In the genomic region with DNA sequence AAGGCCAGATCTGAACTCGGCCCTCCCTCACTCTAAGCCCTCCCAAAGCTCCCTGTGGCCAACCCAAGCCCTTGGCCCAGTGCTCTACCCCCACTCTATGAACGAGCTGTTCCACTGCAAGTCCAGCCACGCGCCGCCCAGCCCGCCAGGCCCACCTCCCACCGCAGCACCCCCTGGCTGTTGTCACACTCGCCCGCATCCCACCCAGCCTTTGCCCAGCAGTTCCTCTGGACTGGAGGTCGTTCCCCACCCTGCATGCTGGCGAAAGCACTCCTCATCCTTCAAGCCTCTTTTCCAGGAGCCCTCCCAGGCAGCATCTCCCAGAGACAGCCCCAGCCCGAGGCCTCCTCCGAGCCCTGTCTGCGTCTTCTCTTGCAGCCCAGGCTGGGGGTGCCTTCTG, we compare ENCODE assay signal across 30 cellular contexts. TPM values are rescaled to one million over a fixed set of nuclear protein-coding genes. Genes with fewer than 3 reads are reported as not detected.
"Had no signal": no experiment of that assay in that cellular context is flagged by ENCODE, and none has a peak within 500 bp of the region (broad histone marks: within the 10 kb centered on the region; RNA-seq: fewer than 3 reads in every experiment).

No MANE protein-coding gene starts in this region.

- H3K4me3 ChIP-seq: right lobe of liver, testis, transverse colon had no signal

- H3K9me3 ChIP-seq: right lobe of liver, testis, transverse colon had no signal

- H3K4me1 ChIP-seq: right lobe of liver, testis, transverse colon had no signal

- H3K27ac Mint-ChIP-seq: activated B cell treated with CpG ODN at 0.5 μM for 24 hours; activated CD4-positive, alpha-beta T cell treated with anti-CD3 and anti-CD28 coated beads for 36 hours; activated naive CD4-positive, alpha-beta T cell treated with anti-CD3 and anti-CD28 coated beads for 36 hours; activated naive CD8-positive, alpha-beta T cell treated with anti-CD3 and anti-CD28 coated beads, Interleukin-2, amount 10 ng/mL, durations not matched to agents 7 days and 5 days; activated T-cell treated with anti-CD3 and anti-CD28 coated beads, Interleukin-2, amount 50 U/mL, for 72 hours; effector memory CD8-positive, alpha-beta T cell; naive thymus-derived CD4-positive, alpha-beta T cell had no signal

- ATAC-seq: activated CD4-positive, alpha-beta T cell treated with anti-CD3 and anti-CD28 coated beads for 36 hours; activated T-cell treated with anti-CD3 and anti-CD28 coated beads, Interleukin-2, amount 50 U/mL, for 72 hours; effector memory CD8-positive, alpha-beta T cell; esophagus mucosa; left cardiac atrium; naive thymus-derived CD4-positive, alpha-beta T cell; right lobe of liver; stimulated activated naive CD8-positive, alpha-beta T cell treated with anti-CD3 and anti-CD28 coated beads, Interleukin-15, Interleukin-2, amounts not matched to agents 100 U/mL and 50 U/mL, for 24 hours had no signal

- H3K27me3 ChIP-seq: testis had no signal

- H3K9me3 Mint-ChIP-seq: activated B cell treated with CpG ODN at 0.5 μM for 24 hours; activated naive CD4-positive, alpha-beta T cell treated with anti-CD3 and anti-CD28 coated beads for 36 hours had no signal

- H3K4me1 Mint-ChIP-seq: activated B cell treated with CpG ODN at 0.5 μM for 24 hours; activated CD4-positive, alpha-beta T cell treated with anti-CD3 and anti-CD28 coated beads for 36 hours had no signal

- H3K36me3 ChIP-seq: right lobe of liver, transverse colon had no signal

- H3K4me3 Mint-ChIP-seq: activated B cell treated with CpG ODN at 0.5 μM for 24 hours; activated CD4-positive, alpha-beta T cell treated with anti-CD3 and anti-CD28 coated beads for 36 hours; activated naive CD4-positive, alpha-beta T cell treated with anti-CD3 and anti-CD28 coated beads for 36 hours; activated naive CD8-positive, alpha-beta T cell treated with anti-CD3 and anti-CD28 coated beads, Interleukin-2, amount 10 ng/mL, durations not matched to agents 7 days and 5 days; activated T-cell treated with anti-CD3 and anti-CD28 coated beads, Interleukin-2, amount 50 U/mL, for 72 hours; effector memory CD8-positive, alpha-beta T cell had no signal

- H3K27ac ChIP-seq: right lobe of liver, testis, transverse colon had no signal

- DNase-seq: activated B cell treated with CpG ODN at 0.5 μM for 24 hours; activated CD4-positive, alpha-beta T cell treated with anti-CD3 and anti-CD28 coated beads for 36 hours; activated naive CD4-positive, alpha-beta T cell treated with anti-CD3 and anti-CD28 coated beads for 36 hours; activated naive CD8-positive, alpha-beta T cell treated with anti-CD3 and anti-CD28 coated beads, Interleukin-2, amount 10 ng/mL, durations not matched to agents 7 days and 5 days; activated T-cell treated with anti-CD3 and anti-CD28 coated beads for 4 hours; activated T-cell treated with anti-CD3 and anti-CD28 coated beads, Interleukin-2, amount 50 U/mL, for 72 hours; caudate nucleus; cortex of kidney; effector memory CD8-positive, alpha-beta T cell; foreskin fibroblast; head of caudate nucleus; hippocampal formation; left cardiac atrium; midbrain; naive thymus-derived CD4-positive, alpha-beta T cell; right lobe of liver; stimulated activated CD4-positive, alpha-beta T cell treated with anti-CD3 and anti-CD28 coated beads, Interleukin-2, amount 100 ng/mL, for 48 hours; stimulated activated naive CD8-positive, alpha-beta T cell treated with anti-CD3 and anti-CD28 coated beads, Interleukin-15, Interleukin-2, amounts not matched to agents 100 U/mL and 50 U/mL, for 24 hours; T-helper 2 cell; testis; transverse colon had no signal

RNA-seq across cellular contexts. Expression of gene ONECUT3, which starts 33.1 kb away (rescaled TPM):
- total RNA-seq: activated B cell treated with CpG ODN at 0.5 μM for 24 hours; activated CD4-positive, alpha-beta T cell treated with anti-CD3 and anti-CD28 coated beads for 36 hours; activated naive CD4-positive, alpha-beta T cell treated with anti-CD3 and anti-CD28 coated beads for 36 hours; activated naive CD8-positive, alpha-beta T cell treated with anti-CD3 and anti-CD28 coated beads, Interleukin-2, amount 10 ng/mL, durations not matched to agents 7 days and 5 days; activated T-cell treated with anti-CD3 and anti-CD28 coated beads, Interleukin-2, amount 50 U/mL, for 72 hours; astrocyte; chondrocyte; endothelial cell of umbilical vein; esophagus mucosa; left cardiac atrium; liver; naive thymus-derived CD4-positive, alpha-beta T cell; osteoblast; posterior vena cava; renal cortical epithelial cell; right lobe of liver; skeletal muscle tissue; transverse colon had no signal
- polyA plus RNA-seq: endothelial cell of umbilical vein; liver; naive thymus-derived CD4-positive, alpha-beta T cell had no signal
